ENCODE assay signal across 1 cellular context in the genomic region with DNA sequence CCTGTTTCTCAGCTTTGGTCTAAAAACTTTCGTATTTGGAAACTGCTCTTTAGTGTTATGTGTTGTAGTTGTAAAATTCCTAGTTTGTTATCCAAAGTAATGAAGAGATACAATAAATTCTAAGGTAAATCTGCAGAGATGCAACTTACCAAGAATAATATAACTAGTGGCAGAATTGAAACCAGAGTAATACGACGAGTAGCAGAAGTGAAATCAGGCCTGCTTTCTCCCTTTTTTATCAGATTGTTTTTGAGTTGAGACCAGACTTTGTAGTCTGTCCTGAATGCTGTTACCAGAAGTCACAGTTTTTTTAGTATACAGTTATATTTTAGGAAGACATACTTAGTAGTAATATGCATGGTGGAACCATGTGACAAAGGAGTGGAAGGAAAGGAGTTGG.
TF ChIP-seq lines count a peak whose summit lies in the region.

No MANE protein-coding gene starts in this region.

TF ChIP-seq in HepG2, 621 proteins besides CTCF, POLR2A, EP300 and RAD21 (continued from another document):
- TF ChIP-seq ZBTB49 (CRISPR knock-in tag; IDR thresholded peaks at IDR 0.05; ENCODE audit: borderline replicate concordance), result no peak
- no peak for TF ChIP-seq HNF4A (CRISPR knock-in tag; IDR thresholded peaks at IDR 0.05)
- TF ChIP-seq DNMT1 (CRISPR knock-in tag; IDR thresholded peaks at IDR 0.05), result no peak
- TF ChIP-seq, protein P1, sequence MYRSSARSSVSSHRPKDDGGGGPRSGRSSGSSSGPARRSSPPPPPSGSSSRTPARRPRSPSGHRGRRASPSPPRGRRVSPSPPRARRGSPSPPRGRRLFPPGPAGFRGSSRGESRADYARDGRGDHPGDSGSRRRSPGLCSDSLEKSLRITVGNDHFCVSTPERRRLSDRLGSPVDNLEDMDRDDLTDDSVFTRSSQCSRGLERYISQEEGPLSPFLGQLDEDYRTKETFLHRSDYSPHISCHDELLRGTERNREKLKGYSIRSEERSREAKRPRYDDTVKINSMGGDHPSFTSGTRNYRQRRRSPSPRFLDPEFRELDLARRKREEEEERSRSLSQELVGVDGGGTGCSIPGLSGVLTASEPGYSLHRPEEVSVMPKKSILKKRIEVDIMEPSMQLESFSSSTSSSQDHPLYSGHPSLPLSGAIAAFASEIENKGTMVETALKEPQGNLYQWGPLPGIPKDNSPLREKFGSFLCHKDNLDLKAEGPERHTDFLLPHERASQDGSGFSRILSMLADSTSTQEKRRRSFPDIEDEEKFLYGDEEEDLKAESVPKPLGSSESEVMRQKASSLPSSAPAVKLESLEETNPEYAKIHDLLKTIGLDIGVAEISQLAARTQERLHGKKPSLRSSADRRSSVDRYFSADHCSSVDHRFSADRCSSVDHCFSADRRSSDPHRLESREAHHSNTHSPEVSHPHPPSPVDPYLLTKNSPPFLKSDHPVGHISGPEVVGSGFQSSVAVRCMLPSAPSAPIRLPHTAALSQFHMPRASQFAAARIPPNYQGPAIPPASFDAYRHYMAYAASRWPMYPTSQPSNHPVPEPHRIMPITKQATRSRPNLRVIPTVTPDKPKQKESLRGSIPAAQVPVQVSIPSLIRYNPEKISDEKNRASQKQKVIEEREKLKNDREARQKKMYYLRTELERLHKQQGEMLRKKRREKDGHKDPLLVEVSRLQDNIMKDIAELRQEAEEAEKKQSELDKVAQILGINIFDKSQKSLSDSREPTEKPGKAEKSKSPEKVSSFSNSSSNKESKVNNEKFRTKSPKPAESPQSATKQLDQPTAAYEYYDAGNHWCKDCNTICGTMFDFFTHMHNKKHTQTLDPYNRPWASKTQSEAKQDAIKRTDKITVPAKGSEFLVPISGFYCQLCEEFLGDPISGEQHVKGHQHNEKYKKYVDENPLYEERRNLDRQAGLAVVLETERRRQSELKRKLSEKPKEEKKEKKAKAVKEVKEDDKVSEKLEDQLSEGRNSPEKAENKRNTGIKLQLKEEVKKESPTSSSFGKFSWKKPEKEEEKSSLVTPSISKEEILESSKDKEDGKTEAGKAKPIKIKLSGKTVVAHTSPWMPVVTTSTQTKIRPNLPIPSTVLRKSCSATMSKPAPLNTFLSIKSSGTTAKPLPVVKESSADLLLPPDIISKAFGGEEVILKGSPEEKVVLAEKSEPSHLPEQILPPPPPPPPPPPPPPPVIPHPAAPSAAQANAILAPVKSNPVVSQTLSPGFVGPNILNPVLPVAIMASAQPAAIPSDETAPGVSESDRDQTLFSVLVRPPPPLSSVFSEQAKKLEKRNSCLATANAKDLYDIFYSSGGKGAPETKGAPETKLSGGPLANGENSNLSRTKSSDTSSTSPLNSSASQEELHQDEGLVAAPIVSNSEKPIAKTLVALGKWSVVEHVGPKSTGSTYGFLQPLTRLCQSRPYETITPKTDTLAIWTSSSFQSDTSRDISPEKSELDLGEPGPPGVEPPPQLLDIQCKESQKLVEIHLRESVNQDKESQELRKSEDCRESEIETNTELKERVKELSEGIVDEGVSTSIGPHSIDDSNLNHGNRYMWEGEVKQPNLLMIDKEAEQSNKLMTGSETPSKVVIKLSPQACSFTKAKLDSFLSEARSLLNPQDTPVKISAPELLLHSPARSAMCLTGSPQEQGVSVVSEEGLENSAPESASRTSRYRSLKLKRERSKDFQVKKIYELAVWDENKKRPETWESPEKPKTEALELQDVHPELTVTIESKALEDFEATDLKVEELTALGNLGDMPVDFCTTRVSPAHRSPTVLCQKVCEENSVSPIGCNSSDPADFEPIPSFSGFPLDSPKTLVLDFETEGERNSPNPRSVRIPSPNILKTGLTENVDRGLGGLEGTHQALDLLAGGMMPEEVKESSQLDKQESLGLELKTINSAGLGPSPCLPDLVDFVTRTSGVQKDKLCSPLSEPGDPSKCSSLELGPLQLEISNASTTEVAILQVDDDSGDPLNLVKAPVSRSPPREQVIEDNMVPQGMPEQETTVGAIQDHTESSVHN (CRISPR knock-in tag; IDR thresholded peaks at IDR 0.05), result no peak
- TF ChIP-seq BCL6 (CRISPR knock-in tag; IDR thresholded peaks at IDR 0.05), result no peak
- no peak for TF ChIP-seq ZFP90 (CRISPR knock-in tag; IDR thresholded peaks at IDR 0.05; ENCODE audit: borderline replicate concordance)
- no peak for TF ChIP-seq E2F5 (CRISPR knock-in tag; conservative IDR thresholded peaks at IDR 0.05)
- TF ChIP-seq HNRNPLL (IDR thresholded peaks at IDR 0.05; ENCODE audit: low read depth, low read length, poor library complexity, severe bottlenecking), result no peak
- TF ChIP-seq ZSCAN25 (CRISPR knock-in tag; IDR thresholded peaks at IDR 0.05), result no peak
- no peak for TF ChIP-seq JUND (CRISPR knock-in tag; IDR thresholded peaks at IDR 0.05)
